In the genomic region with DNA sequence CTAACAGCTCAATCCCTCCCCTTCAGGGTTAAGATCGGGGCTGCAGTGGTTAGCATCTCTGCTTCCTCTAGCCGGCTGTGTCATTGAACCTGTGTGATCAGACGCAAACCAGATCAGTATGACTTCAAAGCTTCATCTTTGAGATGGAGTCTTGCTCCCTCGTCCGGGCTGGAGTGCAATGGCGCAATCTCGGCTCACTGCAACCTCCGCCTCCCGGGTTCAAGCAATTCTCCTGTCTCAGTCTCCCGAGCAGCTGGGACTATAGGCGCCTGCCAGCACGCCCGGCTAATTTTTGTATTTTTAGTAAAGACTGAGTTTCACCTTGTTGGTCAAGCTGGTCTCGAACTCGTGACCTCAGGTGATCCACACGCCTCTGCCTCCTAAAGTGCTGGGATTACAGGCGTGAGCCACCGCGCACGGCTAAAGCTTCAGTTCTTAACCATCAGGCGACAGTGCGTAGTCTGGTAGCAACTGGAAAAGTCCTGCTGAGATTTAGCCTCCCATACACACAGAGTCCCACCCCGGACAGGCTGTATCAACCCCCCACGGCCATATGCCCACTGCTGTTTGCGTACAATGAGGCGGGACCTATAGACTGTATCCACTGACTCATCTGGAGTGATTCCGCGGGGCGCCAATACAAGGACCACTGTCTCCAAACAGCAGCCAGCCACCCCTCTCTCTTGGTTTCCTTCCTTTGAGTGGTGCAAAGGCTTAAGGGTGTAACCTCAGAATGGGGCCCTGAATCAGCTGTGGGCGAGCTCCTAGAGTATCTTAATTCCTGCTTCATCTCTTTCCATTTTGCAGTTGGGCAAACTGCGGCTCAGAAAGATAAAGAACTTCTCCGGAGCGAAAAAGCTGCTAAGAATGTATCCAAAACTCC, we compare ENCODE assay signal across 1 cellular context.
TF ChIP-seq lines count a peak whose summit lies in the region.

No MANE protein-coding gene starts in this region.

TF ChIP-seq in H1, 55 proteins besides CTCF, POLR2A, EP300 and RAD21 (continued from another document):
- no peak for TF ChIP-seq JUN (IDR thresholded peaks at IDR 0.05; ENCODE audit: low read depth, low read length)
- no peak for TF ChIP-seq KDM1A (IDR thresholded peaks at IDR 0.05; ENCODE audit: borderline replicate concordance, low read length)
- peak; percentile 44 for TF ChIP-seq ASH2L (IDR thresholded peaks at IDR 0.05; ENCODE audit: low read length)
- no peak for TF ChIP-seq POU5F1 (IDR thresholded peaks at IDR 0.05; ENCODE audit: low read depth, low read length)
- no peak for TF ChIP-seq TEAD4 (IDR thresholded peaks at IDR 0.05; ENCODE audit: low read depth, low read length)
- no peak for TF ChIP-seq SRF (IDR thresholded peaks at IDR 0.05; ENCODE audit: low read depth, low read length)
- TF ChIP-seq CEBPB (IDR thresholded peaks at IDR 0.05; ENCODE audit: low read depth, low read length): no peak
- TF ChIP-seq EGR1 (IDR thresholded peaks at IDR 0.05; ENCODE audit: borderline replicate concordance, low read depth, low read length): no peak
- no peak for TF ChIP-seq TAF7 (optimal IDR thresholded peaks at IDR 0.05; ENCODE audit: borderline replicate concordance, low read depth, low read length)
- no peak for TF ChIP-seq SIRT6 (IDR thresholded peaks at IDR 0.05; ENCODE audit: low read length)
- no peak for TF ChIP-seq RBBP5 (IDR thresholded peaks at IDR 0.05; ENCODE audit: borderline replicate concordance, low read depth, low read length)
- no peak for TF ChIP-seq BCL11A (IDR thresholded peaks at IDR 0.05; ENCODE audit: low read depth in 2 of 2, low read length in 2 of 2)
- TF ChIP-seq FOSL1 (IDR thresholded peaks at IDR 0.05; ENCODE audit: insufficient read depth, low read depth, low read length): no peak
- no peak for TF ChIP-seq CTBP2 (IDR thresholded peaks at IDR 0.05; ENCODE audit: borderline replicate concordance, insufficient read depth, insufficient read length, low read length)
- TF ChIP-seq RFX5 (IDR thresholded peaks at IDR 0.05; ENCODE audit: borderline replicate concordance, low read depth, low read length): no peak
- TF ChIP-seq KDM4A (IDR thresholded peaks at IDR 0.05; ENCODE audit: low read depth, low read length, severe bottlenecking): peak; percentile 41
- no peak for TF ChIP-seq YY1 (IDR thresholded peaks at IDR 0.05; ENCODE audit: low read depth, low read length)
- TF ChIP-seq, protein P1, sequence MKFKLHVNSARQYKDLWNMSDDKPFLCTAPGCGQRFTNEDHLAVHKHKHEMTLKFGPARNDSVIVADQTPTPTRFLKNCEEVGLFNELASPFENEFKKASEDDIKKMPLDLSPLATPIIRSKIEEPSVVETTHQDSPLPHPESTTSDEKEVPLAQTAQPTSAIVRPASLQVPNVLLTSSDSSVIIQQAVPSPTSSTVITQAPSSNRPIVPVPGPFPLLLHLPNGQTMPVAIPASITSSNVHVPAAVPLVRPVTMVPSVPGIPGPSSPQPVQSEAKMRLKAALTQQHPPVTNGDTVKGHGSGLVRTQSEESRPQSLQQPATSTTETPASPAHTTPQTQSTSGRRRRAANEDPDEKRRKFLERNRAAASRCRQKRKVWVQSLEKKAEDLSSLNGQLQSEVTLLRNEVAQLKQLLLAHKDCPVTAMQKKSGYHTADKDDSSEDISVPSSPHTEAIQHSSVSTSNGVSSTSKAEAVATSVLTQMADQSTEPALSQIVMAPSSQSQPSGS (IDR thresholded peaks at IDR 0.05; ENCODE audit: low read length): peak; percentile 79; the same call in 1 of the 2 replicates
- TF ChIP-seq SP2 (IDR thresholded peaks at IDR 0.05; ENCODE audit: low read length): no peak
- TF ChIP-seq, protein P2, sequence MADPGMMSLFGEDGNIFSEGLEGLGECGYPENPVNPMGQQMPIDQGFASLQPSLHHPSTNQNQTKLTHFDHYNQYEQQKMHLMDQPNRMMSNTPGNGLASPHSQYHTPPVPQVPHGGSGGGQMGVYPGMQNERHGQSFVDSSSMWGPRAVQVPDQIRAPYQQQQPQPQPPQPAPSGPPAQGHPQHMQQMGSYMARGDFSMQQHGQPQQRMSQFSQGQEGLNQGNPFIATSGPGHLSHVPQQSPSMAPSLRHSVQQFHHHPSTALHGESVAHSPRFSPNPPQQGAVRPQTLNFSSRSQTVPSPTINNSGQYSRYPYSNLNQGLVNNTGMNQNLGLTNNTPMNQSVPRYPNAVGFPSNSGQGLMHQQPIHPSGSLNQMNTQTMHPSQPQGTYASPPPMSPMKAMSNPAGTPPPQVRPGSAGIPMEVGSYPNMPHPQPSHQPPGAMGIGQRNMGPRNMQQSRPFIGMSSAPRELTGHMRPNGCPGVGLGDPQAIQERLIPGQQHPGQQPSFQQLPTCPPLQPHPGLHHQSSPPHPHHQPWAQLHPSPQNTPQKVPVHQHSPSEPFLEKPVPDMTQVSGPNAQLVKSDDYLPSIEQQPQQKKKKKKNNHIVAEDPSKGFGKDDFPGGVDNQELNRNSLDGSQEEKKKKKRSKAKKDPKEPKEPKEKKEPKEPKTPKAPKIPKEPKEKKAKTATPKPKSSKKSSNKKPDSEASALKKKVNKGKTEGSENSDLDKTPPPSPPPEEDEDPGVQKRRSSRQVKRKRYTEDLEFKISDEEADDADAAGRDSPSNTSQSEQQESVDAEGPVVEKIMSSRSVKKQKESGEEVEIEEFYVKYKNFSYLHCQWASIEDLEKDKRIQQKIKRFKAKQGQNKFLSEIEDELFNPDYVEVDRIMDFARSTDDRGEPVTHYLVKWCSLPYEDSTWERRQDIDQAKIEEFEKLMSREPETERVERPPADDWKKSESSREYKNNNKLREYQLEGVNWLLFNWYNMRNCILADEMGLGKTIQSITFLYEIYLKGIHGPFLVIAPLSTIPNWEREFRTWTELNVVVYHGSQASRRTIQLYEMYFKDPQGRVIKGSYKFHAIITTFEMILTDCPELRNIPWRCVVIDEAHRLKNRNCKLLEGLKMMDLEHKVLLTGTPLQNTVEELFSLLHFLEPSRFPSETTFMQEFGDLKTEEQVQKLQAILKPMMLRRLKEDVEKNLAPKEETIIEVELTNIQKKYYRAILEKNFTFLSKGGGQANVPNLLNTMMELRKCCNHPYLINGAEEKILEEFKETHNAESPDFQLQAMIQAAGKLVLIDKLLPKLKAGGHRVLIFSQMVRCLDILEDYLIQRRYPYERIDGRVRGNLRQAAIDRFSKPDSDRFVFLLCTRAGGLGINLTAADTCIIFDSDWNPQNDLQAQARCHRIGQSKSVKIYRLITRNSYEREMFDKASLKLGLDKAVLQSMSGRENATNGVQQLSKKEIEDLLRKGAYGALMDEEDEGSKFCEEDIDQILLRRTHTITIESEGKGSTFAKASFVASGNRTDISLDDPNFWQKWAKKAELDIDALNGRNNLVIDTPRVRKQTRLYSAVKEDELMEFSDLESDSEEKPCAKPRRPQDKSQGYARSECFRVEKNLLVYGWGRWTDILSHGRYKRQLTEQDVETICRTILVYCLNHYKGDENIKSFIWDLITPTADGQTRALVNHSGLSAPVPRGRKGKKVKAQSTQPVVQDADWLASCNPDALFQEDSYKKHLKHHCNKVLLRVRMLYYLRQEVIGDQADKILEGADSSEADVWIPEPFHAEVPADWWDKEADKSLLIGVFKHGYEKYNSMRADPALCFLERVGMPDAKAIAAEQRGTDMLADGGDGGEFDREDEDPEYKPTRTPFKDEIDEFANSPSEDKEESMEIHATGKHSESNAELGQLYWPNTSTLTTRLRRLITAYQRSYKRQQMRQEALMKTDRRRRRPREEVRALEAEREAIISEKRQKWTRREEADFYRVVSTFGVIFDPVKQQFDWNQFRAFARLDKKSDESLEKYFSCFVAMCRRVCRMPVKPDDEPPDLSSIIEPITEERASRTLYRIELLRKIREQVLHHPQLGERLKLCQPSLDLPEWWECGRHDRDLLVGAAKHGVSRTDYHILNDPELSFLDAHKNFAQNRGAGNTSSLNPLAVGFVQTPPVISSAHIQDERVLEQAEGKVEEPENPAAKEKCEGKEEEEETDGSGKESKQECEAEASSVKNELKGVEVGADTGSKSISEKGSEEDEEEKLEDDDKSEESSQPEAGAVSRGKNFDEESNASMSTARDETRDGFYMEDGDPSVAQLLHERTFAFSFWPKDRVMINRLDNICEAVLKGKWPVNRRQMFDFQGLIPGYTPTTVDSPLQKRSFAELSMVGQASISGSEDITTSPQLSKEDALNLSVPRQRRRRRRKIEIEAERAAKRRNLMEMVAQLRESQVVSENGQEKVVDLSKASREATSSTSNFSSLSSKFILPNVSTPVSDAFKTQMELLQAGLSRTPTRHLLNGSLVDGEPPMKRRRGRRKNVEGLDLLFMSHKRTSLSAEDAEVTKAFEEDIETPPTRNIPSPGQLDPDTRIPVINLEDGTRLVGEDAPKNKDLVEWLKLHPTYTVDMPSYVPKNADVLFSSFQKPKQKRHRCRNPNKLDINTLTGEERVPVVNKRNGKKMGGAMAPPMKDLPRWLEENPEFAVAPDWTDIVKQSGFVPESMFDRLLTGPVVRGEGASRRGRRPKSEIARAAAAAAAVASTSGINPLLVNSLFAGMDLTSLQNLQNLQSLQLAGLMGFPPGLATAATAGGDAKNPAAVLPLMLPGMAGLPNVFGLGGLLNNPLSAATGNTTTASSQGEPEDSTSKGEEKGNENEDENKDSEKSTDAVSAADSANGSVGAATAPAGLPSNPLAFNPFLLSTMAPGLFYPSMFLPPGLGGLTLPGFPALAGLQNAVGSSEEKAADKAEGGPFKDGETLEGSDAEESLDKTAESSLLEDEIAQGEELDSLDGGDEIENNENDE (IDR thresholded peaks at IDR 0.05; ENCODE audit: insufficient replicate concordance, low read length): no peak
- TF ChIP-seq SP1 (IDR thresholded peaks at IDR 0.05; ENCODE audit: low read depth, low read length): no peak
- no peak for TF ChIP-seq CHD1 (IDR thresholded peaks at IDR 0.05; ENCODE audit: low read depth, low read length)
- no peak for TF ChIP-seq NRF1 (IDR thresholded peaks at IDR 0.05; ENCODE audit: low read depth, low read length)
- TF ChIP-seq, protein P3, sequence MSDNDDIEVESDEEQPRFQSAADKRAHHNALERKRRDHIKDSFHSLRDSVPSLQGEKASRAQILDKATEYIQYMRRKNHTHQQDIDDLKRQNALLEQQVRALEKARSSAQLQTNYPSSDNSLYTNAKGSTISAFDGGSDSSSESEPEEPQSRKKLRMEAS (IDR thresholded peaks at IDR 0.05): no peak
